Comparison of ENCODE assay signal across 8 cellular contexts in genomic region chr16:75464130-75464918, GRCh38. TPM values are rescaled to one million over a fixed set of nuclear protein-coding genes. Genes with fewer than 3 reads are reported as not detected.
A peak's percentile ranks its signal among the peaks of the same experiment; 100 is the strongest.
DNase-seq lines count a peak whose midpoint lies in the region; ATAC-seq, FAIRE-seq and TF ChIP-seq lines count a peak whose summit lies in the region.

TSS of gene TMEM170A (minus strand) at chr16:75464689. CDS start at chr16:75464600, 89 bp downstream.

- peak within 1 kb of the TSS; percentile 82 to 93 (median 90) for H3K9ac ChIP-seq in BLaER1 treated with 17β-estradiol and CSF1 and Interleukin-3, amounts not matched to agents 10 nM and 100 nM

- POLR2A ChIA-PET in activated CD4-positive, alpha-beta T cell treated with anti-CD3 and anti-CD28 coated beads for 36 hours (lab: Charles Lee), result interaction anchor here (0.6 kb wide), 1 partner anchor 31 kb away, joined by 3 read pairs; no protein-coding TSS in a partner anchor

- peak within 1 kb of the TSS; percentile 98 for H3K4me3 Mint-ChIP-seq in activated CD4-positive, alpha-beta T cell treated with anti-CD3 and anti-CD28 coated beads for 36 hours

- peak within 1 kb of the TSS; percentile 85 to 98 (median 93) for H3K4me2 ChIP-seq in BLaER1 treated with 17β-estradiol and CSF1 and Interleukin-3, amounts not matched to agents 10 nM and 100 nM

- DNase-seq in GM19239 (ENCODE audit: insufficient read length, low spot score) (peak; percentile 94), NCI-H524 (lab: John Stamatoyannopoulos, UW) (peak; percentile 98 to 99), choroid plexus epithelial cell (ENCODE audit: low read depth) (peak; percentile 99), kidney glomerular epithelial cell (lab: John Stamatoyannopoulos, UW) (peak; percentile 95)
- peak; percentile 100 for DNase-seq in activated CD4-positive, alpha-beta T cell treated with anti-CD3 and anti-CD28 coated beads for 36 hours
- DNase-seq in stimulated activated CD4-positive, alpha-beta T cell treated with anti-CD3 and anti-CD28 coated beads, Interleukin-1b, Interleukin-23, amount 100 ng/mL, for 1 hour (ENCODE audit: low read depth in 2 of 2), result peak; percentile 96 to 97

- H3K4me3 ChIP-seq in BLaER1 treated with 17β-estradiol and CSF1 and Interleukin-3, amounts not matched to agents 10 nM and 100 nM, result peak within 1 kb of the TSS; percentile 89 to 98 (median 96)
- peak within 1 kb of the TSS; percentile 91 for H3K4me3 ChIP-seq in choroid plexus epithelial cell (ENCODE audit: low read depth, low read length)

- peak within 1 kb of the TSS; percentile 94 for H3K27ac Mint-ChIP-seq in activated CD4-positive, alpha-beta T cell treated with anti-CD3 and anti-CD28 coated beads for 36 hours

- TF ChIP-seq CTCF in choroid plexus epithelial cell (conservative IDR thresholded peaks at IDR 0.05; ENCODE audit: low read depth, low read length), result peak; percentile 97

- no peaks in the 10 kb centered on the region for H3K9me3 Mint-ChIP-seq in activated CD4-positive, alpha-beta T cell treated with anti-CD3 and anti-CD28 coated beads for 36 hours (ENCODE audit: low read depth)

- H3K4me1 ChIP-seq in BLaER1 treated with 17β-estradiol and CSF1 and Interleukin-3, amounts not matched to agents 10 nM and 100 nM, result peaks cover 27 to 62% (median 43%) of the 10 kb centered on the region in 10 experiments

- H3K4me1 Mint-ChIP-seq in activated CD4-positive, alpha-beta T cell treated with anti-CD3 and anti-CD28 coated beads for 36 hours, result peaks cover 45% of the 10 kb centered on the region

- no peaks in the 10 kb centered on the region for H3K9me3 ChIP-seq in BLaER1 treated with 17β-estradiol and CSF1 and Interleukin-3, amounts not matched to agents 10 nM and 100 nM (replicated peaks in 1 of 11)

- peak within 1 kb of the TSS; percentile 77 to 93 (median 88) for H3K27ac ChIP-seq in BLaER1 treated with 17β-estradiol and CSF1 and Interleukin-3, amounts not matched to agents 10 nM and 100 nM

- no peaks in the 10 kb centered on the region for H3K27me3 ChIP-seq in BLaER1 treated with 17β-estradiol and CSF1 and Interleukin-3, amounts not matched to agents 10 nM and 100 nM

- peak; percentile 94 for FAIRE-seq in GM19239 (lab: Jason Lieb, UNC)

- no peaks in the 10 kb centered on the region for H3K27me3 Mint-ChIP-seq in activated CD4-positive, alpha-beta T cell treated with anti-CD3 and anti-CD28 coated beads for 36 hours

- H3K36me3 Mint-ChIP-seq in activated CD4-positive, alpha-beta T cell treated with anti-CD3 and anti-CD28 coated beads for 36 hours (ENCODE audit: low read depth), result peaks cover 14% of the 10 kb centered on the region

- ATAC-seq in HG03457 (IDR thresholded peaks at IDR 0.05; ENCODE audit: unreplicated experiment), result peak; percentile 92
- ATAC-seq in activated CD4-positive, alpha-beta T cell treated with anti-CD3 and anti-CD28 coated beads for 36 hours, result peak; percentile 94

- H4K20me1 ChIP-seq in BLaER1 treated with 17β-estradiol and CSF1 and Interleukin-3, amounts not matched to agents 10 nM and 100 nM, result peaks cover 33 to 48% (median 47%) of the 10 kb centered on the region in 11 experiments; a peak in 20 of 22 replicates

- CTCF ChIA-PET in activated CD4-positive, alpha-beta T cell treated with anti-CD3 and anti-CD28 coated beads for 36 hours (lab: Charles Lee), result interaction anchor here (0.7 to 2.5 kb wide), 23 partner anchors 8 to 300 kb away, joined by 3 to 10 read pairs (median 3); partner anchors contain the start of gene ADAT1

- peaks cover 0 to 32% (median 19%) of the 10 kb centered on the region in 11 experiments; a peak in 13 of 22 replicates for H3K36me3 ChIP-seq in BLaER1 treated with 17β-estradiol and CSF1 and Interleukin-3, amounts not matched to agents 10 nM and 100 nM

- intact Hi-C loops in activated CD4-positive, alpha-beta T cell treated with anti-CD3 and anti-CD28 coated beads for 36 hours (cut with DNase I, micrococcal nuclease), result loop anchor here (1.0 to 5.0 kb wide), 14 partner anchors 31 to 1727 kb away; partner anchors contain the start of genes ADAT1 (in 2 of the 2), CFDP1 (in 2 of the 2), KARS1 (in 2 of the 2) and TERF2IP (in 2 of the 2)

RNA-seq across cellular contexts. Expression of gene TMEM170A, which starts in this region (rescaled TPM):
- 10 to 100 TPM; 22.0 to 30.5 TPM for total RNA-seq in activated CD4-positive, alpha-beta T cell treated with anti-CD3 and anti-CD28 coated beads for 36 hours

Comparison
In these comparisons a context has a peak if more than half of its experiments do, and no peak if none do; other contexts are left out.
1. Peak in every context shown above with its lines: DNase-seq, ATAC-seq, H3K4me3 ChIP-seq and H3K27ac ChIP-seq.